In the genomic region with DNA sequence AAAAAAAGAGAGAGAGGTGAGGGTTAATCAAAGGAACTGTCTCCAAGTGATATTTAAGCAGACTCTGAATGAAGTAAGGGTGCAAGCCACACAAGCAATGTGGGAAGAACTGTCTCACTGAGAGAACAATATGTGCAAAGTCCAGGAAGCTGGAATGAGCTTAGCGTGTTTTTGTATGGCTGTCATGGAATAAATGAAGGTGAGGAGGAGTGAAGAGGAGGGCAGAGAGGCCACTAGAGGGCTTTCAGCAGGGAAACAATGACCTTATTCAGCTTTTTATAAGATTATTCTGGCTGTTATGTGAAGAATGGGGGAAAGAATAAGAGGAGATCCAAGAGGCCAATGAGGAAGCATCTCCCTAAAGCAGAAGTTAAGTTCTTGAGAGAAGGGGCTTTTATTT, we compare ENCODE assay signal across 2 cellular contexts.
TF ChIP-seq lines count a peak whose summit lies in the region.

No MANE protein-coding gene starts in this region.

TF ChIP-seq in HepG2, 621 proteins besides CTCF, POLR2A, EP300 and RAD21 (continued from another document):
- TF ChIP-seq, protein P1, sequence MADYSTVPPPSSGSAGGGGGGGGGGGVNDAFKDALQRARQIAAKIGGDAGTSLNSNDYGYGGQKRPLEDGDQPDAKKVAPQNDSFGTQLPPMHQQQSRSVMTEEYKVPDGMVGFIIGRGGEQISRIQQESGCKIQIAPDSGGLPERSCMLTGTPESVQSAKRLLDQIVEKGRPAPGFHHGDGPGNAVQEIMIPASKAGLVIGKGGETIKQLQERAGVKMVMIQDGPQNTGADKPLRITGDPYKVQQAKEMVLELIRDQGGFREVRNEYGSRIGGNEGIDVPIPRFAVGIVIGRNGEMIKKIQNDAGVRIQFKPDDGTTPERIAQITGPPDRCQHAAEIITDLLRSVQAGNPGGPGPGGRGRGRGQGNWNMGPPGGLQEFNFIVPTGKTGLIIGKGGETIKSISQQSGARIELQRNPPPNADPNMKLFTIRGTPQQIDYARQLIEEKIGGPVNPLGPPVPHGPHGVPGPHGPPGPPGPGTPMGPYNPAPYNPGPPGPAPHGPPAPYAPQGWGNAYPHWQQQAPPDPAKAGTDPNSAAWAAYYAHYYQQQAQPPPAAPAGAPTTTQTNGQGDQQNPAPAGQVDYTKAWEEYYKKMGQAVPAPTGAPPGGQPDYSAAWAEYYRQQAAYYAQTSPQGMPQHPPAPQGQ (CRISPR knock-in tag; IDR thresholded peaks at IDR 0.05; ENCODE audit: borderline replicate concordance) = no peak
- no peak for TF ChIP-seq ZNF644 (CRISPR knock-in tag; IDR thresholded peaks at IDR 0.05; ENCODE audit: low read depth)
- no peak for TF ChIP-seq RARG (CRISPR knock-in tag; IDR thresholded peaks at IDR 0.05; ENCODE audit: low read depth)
- no peak for TF ChIP-seq SIN3B (IDR thresholded peaks at IDR 0.05; ENCODE audit: low read length)
- no peak for TF ChIP-seq SPEN (CRISPR knock-in tag; IDR thresholded peaks at IDR 0.05; ENCODE audit: low read depth)
- no peak for TF ChIP-seq BORCS8-MEF2B (CRISPR knock-in tag; IDR thresholded peaks at IDR 0.05)
- no peak for TF ChIP-seq ZFP62 (CRISPR knock-in tag; IDR thresholded peaks at IDR 0.05)
- TF ChIP-seq ZNF264 (CRISPR knock-in tag; IDR thresholded peaks at IDR 0.05) = no peak
- no peak for TF ChIP-seq ZNF354B (CRISPR knock-in tag; IDR thresholded peaks at IDR 0.05)
- no peak for TF ChIP-seq RFX3 (CRISPR knock-in tag; IDR thresholded peaks at IDR 0.05)
TF ChIP-seq in HepG2: peak in this region for 0.

TF ChIP-seq in H1, 55 proteins besides CTCF, POLR2A, EP300 and RAD21 (continued from another document):
- TF ChIP-seq BCL11A (IDR thresholded peaks at IDR 0.05; ENCODE audit: low read depth in 2 of 2, low read length in 2 of 2) = no peak
- no peak for TF ChIP-seq TCF12 (IDR thresholded peaks at IDR 0.05; ENCODE audit: low read depth, low read length)
- TF ChIP-seq, protein P2, sequence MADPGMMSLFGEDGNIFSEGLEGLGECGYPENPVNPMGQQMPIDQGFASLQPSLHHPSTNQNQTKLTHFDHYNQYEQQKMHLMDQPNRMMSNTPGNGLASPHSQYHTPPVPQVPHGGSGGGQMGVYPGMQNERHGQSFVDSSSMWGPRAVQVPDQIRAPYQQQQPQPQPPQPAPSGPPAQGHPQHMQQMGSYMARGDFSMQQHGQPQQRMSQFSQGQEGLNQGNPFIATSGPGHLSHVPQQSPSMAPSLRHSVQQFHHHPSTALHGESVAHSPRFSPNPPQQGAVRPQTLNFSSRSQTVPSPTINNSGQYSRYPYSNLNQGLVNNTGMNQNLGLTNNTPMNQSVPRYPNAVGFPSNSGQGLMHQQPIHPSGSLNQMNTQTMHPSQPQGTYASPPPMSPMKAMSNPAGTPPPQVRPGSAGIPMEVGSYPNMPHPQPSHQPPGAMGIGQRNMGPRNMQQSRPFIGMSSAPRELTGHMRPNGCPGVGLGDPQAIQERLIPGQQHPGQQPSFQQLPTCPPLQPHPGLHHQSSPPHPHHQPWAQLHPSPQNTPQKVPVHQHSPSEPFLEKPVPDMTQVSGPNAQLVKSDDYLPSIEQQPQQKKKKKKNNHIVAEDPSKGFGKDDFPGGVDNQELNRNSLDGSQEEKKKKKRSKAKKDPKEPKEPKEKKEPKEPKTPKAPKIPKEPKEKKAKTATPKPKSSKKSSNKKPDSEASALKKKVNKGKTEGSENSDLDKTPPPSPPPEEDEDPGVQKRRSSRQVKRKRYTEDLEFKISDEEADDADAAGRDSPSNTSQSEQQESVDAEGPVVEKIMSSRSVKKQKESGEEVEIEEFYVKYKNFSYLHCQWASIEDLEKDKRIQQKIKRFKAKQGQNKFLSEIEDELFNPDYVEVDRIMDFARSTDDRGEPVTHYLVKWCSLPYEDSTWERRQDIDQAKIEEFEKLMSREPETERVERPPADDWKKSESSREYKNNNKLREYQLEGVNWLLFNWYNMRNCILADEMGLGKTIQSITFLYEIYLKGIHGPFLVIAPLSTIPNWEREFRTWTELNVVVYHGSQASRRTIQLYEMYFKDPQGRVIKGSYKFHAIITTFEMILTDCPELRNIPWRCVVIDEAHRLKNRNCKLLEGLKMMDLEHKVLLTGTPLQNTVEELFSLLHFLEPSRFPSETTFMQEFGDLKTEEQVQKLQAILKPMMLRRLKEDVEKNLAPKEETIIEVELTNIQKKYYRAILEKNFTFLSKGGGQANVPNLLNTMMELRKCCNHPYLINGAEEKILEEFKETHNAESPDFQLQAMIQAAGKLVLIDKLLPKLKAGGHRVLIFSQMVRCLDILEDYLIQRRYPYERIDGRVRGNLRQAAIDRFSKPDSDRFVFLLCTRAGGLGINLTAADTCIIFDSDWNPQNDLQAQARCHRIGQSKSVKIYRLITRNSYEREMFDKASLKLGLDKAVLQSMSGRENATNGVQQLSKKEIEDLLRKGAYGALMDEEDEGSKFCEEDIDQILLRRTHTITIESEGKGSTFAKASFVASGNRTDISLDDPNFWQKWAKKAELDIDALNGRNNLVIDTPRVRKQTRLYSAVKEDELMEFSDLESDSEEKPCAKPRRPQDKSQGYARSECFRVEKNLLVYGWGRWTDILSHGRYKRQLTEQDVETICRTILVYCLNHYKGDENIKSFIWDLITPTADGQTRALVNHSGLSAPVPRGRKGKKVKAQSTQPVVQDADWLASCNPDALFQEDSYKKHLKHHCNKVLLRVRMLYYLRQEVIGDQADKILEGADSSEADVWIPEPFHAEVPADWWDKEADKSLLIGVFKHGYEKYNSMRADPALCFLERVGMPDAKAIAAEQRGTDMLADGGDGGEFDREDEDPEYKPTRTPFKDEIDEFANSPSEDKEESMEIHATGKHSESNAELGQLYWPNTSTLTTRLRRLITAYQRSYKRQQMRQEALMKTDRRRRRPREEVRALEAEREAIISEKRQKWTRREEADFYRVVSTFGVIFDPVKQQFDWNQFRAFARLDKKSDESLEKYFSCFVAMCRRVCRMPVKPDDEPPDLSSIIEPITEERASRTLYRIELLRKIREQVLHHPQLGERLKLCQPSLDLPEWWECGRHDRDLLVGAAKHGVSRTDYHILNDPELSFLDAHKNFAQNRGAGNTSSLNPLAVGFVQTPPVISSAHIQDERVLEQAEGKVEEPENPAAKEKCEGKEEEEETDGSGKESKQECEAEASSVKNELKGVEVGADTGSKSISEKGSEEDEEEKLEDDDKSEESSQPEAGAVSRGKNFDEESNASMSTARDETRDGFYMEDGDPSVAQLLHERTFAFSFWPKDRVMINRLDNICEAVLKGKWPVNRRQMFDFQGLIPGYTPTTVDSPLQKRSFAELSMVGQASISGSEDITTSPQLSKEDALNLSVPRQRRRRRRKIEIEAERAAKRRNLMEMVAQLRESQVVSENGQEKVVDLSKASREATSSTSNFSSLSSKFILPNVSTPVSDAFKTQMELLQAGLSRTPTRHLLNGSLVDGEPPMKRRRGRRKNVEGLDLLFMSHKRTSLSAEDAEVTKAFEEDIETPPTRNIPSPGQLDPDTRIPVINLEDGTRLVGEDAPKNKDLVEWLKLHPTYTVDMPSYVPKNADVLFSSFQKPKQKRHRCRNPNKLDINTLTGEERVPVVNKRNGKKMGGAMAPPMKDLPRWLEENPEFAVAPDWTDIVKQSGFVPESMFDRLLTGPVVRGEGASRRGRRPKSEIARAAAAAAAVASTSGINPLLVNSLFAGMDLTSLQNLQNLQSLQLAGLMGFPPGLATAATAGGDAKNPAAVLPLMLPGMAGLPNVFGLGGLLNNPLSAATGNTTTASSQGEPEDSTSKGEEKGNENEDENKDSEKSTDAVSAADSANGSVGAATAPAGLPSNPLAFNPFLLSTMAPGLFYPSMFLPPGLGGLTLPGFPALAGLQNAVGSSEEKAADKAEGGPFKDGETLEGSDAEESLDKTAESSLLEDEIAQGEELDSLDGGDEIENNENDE (IDR thresholded peaks at IDR 0.05; ENCODE audit: insufficient replicate concordance, low read length) = no peak
- TF ChIP-seq NANOG (IDR thresholded peaks at IDR 0.05; ENCODE audit: insufficient read depth, low read depth, low read length, poor library complexity, severe bottlenecking) = no peak
- no peak for TF ChIP-seq SIX5 (IDR thresholded peaks at IDR 0.05; ENCODE audit: low read depth, low read length)
- no peak for TF ChIP-seq HDAC2 (IDR thresholded peaks at IDR 0.05; ENCODE audit: borderline replicate concordance in 1 of 2, low read depth in 2 of 2, low read length in 2 of 2)
- no peak for TF ChIP-seq BACH1 (IDR thresholded peaks at IDR 0.05; ENCODE audit: low read length)
- TF ChIP-seq KDM1A (IDR thresholded peaks at IDR 0.05; ENCODE audit: borderline replicate concordance, low read length) = no peak
- TF ChIP-seq, protein P3, sequence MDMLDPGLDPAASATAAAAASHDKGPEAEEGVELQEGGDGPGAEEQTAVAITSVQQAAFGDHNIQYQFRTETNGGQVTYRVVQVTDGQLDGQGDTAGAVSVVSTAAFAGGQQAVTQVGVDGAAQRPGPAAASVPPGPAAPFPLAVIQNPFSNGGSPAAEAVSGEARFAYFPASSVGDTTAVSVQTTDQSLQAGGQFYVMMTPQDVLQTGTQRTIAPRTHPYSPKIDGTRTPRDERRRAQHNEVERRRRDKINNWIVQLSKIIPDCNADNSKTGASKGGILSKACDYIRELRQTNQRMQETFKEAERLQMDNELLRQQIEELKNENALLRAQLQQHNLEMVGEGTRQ (IDR thresholded peaks at IDR 0.05; ENCODE audit: low read length) = no peak
- no peak for TF ChIP-seq JUND (IDR thresholded peaks at IDR 0.05; ENCODE audit: low read length)
- no peak for TF ChIP-seq TAF1 (IDR thresholded peaks at IDR 0.05; ENCODE audit: low read depth, low read length)
- TF ChIP-seq, protein P4, sequence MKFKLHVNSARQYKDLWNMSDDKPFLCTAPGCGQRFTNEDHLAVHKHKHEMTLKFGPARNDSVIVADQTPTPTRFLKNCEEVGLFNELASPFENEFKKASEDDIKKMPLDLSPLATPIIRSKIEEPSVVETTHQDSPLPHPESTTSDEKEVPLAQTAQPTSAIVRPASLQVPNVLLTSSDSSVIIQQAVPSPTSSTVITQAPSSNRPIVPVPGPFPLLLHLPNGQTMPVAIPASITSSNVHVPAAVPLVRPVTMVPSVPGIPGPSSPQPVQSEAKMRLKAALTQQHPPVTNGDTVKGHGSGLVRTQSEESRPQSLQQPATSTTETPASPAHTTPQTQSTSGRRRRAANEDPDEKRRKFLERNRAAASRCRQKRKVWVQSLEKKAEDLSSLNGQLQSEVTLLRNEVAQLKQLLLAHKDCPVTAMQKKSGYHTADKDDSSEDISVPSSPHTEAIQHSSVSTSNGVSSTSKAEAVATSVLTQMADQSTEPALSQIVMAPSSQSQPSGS (IDR thresholded peaks at IDR 0.05; ENCODE audit: low read length) = no peak
- TF ChIP-seq EZH2 (IDR thresholded peaks at IDR 0.05; ENCODE audit: low read depth, low read length, severe bottlenecking) = no peak
- no peak for TF ChIP-seq RFX5 (IDR thresholded peaks at IDR 0.05; ENCODE audit: borderline replicate concordance, low read depth, low read length)
- no peak for TF ChIP-seq YY1 (IDR thresholded peaks at IDR 0.05; ENCODE audit: low read depth, low read length)
- no peak for TF ChIP-seq CTBP2 (IDR thresholded peaks at IDR 0.05; ENCODE audit: borderline replicate concordance, insufficient read depth, insufficient read length, low read length)
- no peak for TF ChIP-seq ZNF274 (IDR thresholded peaks at IDR 0.05; ENCODE audit: borderline replicate concordance, extremely low read depth, low read length)
